15 cellular contexts compared by ENCODE assay signal in the genomic region with DNA sequence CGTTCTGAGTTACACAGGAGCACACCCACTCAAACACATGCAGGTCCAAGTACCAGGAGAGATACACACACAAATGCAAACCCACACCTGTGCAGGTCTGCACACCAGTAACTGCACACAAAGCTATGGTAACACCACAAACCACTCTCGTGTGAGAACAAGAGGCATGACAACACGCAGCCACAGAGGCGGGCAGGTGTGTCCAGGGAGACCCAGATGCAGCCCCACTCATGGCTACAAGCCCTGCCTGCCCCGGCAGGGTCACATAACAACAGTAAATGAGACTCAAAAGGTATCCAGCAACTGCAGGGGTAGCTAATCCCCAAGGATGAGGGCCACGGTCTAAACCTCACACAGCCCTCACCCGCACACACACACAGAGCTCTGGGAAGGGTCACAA. TPM values are rescaled to one million over a fixed set of nuclear protein-coding genes. Genes with fewer than 3 reads are reported as not detected.
DNase-seq lines count a peak whose midpoint lies in the region; ATAC-seq and TF ChIP-seq lines count a peak whose summit lies in the region.
"Had no signal": no experiment of that assay in that cellular context is flagged by ENCODE, and none has a peak within 500 bp of the region (broad histone marks: within the 10 kb centered on the region; RNA-seq: fewer than 3 reads in every experiment).

No MANE protein-coding gene starts in this region.

- H3K27ac Mint-ChIP-seq in activated T-helper 2 cell treated with anti-CD3 and anti-CD28 coated beads, Interferon-gamma antibody, Interleukin-2, Interleukin-4, amounts not matched to agents 10 μg/mL and 5 μg/mL and 100 μg/mL, durations not matched to agents 14 hours and 24 hours and 36 hours = no peak overlapping the region
- H3K27ac Mint-ChIP-seq: activated CD4-positive, alpha-beta memory T cell treated with anti-CD3 and anti-CD28 coated beads, Interleukin-2, amount 10 ng/mL, durations not matched to agents 7 days and 5 days; activated naive CD4-positive, alpha-beta T cell treated with anti-CD3 and anti-CD28 coated beads for 36 hours had no signal

- H3K27ac ChIP-seq in 22Rv1 = peak overlapping the region; percentile 98
- no peak overlapping the region for H3K27ac ChIP-seq in HCT116 (ENCODE audit: low read depth, low read length)
- no peak overlapping the region for H3K27ac ChIP-seq in colonic mucosa
- no peak overlapping the region for H3K27ac ChIP-seq in mucosa of rectum (ENCODE audit: low read depth in 2 of 2, low read length in 2 of 2)
- H3K27ac ChIP-seq: suprapubic skin had no signal

- H4K20me1 ChIP-seq in HCT116 (ENCODE audit: insufficient read depth) = no peaks in the 10 kb centered on the region

- H3K4me2 ChIP-seq in HCT116 (ENCODE audit: low read length) = peak overlapping the region; percentile 80; the same call in 1 of the 2 replicates

- intact Hi-C loops in HCT116 (cut with micrococcal nuclease) (no loop called here), colonic mucosa (cut with DNase I) (no loop called here)
- intact Hi-C loops in activated T-helper 2 cell treated with anti-CD3 and anti-CD28 coated beads, Interferon-gamma antibody, Interleukin-2, Interleukin-4, amounts not matched to agents 10 μg/mL and 5 μg/mL and 100 μg/mL, durations not matched to agents 14 hours and 24 hours and 36 hours (cut with micrococcal nuclease) = no loop called here

- BruUV-seq in HCT116 (replicated peaks; lab: Mats Ljungman, UMichigan) = no TSS peak

- no peak overlapping the region for H3K4me3 ChIP-seq in HCT116 (replicated peaks in 1 of 2; ENCODE audit: low read depth in 1 of 2, low read length in 2 of 2)
- H3K4me3 ChIP-seq in colonic mucosa = peak overlapping the region; percentile 40
- peak overlapping the region; percentile 57 to 72 for H3K4me3 ChIP-seq in mucosa of rectum (ENCODE audit: low read length in 2 of 2)

- H3K27me3 Mint-ChIP-seq in activated T-helper 2 cell treated with anti-CD3 and anti-CD28 coated beads, Interferon-gamma antibody, Interleukin-2, Interleukin-4, amounts not matched to agents 10 μg/mL and 5 μg/mL and 100 μg/mL, durations not matched to agents 14 hours and 24 hours and 36 hours (ENCODE audit: low read depth) = peaks cover 14% of the 10 kb centered on the region

- H3K4me1 Mint-ChIP-seq in activated T-helper 2 cell treated with anti-CD3 and anti-CD28 coated beads, Interferon-gamma antibody, Interleukin-2, Interleukin-4, amounts not matched to agents 10 μg/mL and 5 μg/mL and 100 μg/mL, durations not matched to agents 14 hours and 24 hours and 36 hours (ENCODE audit: low read depth) = peaks cover 2% of the 10 kb centered on the region

- POLR2A ChIA-PET in HCT116 (lab: Charles Lee) = no interaction called here

- no peaks in the 10 kb centered on the region for H3K27me3 ChIP-seq in HCT116 (ENCODE audit: insufficient read depth, low read length)
- no peaks in the 10 kb centered on the region for H3K27me3 ChIP-seq in colonic mucosa
- H3K27me3 ChIP-seq in mucosa of rectum (ENCODE audit: control insufficient read depth in 2 of 2, insufficient read depth in 2 of 2, low read length in 2 of 2) = peaks cover 0 to 8% of the 10 kb centered on the region in 2 donors

- RAD21 ChIA-PET in HCT116 (lab: Charles Lee; ENCODE audit: low non-redundant PET in 1 of 2, low total read pairs in 2 of 2, uncharacterized antibody in 2 of 2, unreplicated experiment in 2 of 2) = no interaction called here

- H3K9me3 Mint-ChIP-seq in activated T-helper 2 cell treated with anti-CD3 and anti-CD28 coated beads, Interferon-gamma antibody, Interleukin-2, Interleukin-4, amounts not matched to agents 10 μg/mL and 5 μg/mL and 100 μg/mL, durations not matched to agents 14 hours and 24 hours and 36 hours = no peaks in the 10 kb centered on the region
- H3K9me3 Mint-ChIP-seq: activated CD4-positive, alpha-beta memory T cell treated with anti-CD3 and anti-CD28 coated beads, Interleukin-2, amount 10 ng/mL, durations not matched to agents 7 days and 5 days; activated naive CD4-positive, alpha-beta T cell treated with anti-CD3 and anti-CD28 coated beads for 36 hours had no signal

- CTCF ChIA-PET in HCT116 (lab: Charles Lee) = no interaction called here

- H3K4me3 Mint-ChIP-seq in activated T-helper 2 cell treated with anti-CD3 and anti-CD28 coated beads, Interferon-gamma antibody, Interleukin-2, Interleukin-4, amounts not matched to agents 10 μg/mL and 5 μg/mL and 100 μg/mL, durations not matched to agents 14 hours and 24 hours and 36 hours (ENCODE audit: low read depth) = no peak overlapping the region
- H3K4me3 Mint-ChIP-seq: activated CD4-positive, alpha-beta memory T cell treated with anti-CD3 and anti-CD28 coated beads, Interleukin-2, amount 10 ng/mL, durations not matched to agents 7 days and 5 days had no signal

- H3K4me1 ChIP-seq in HCT116 (ENCODE audit: control insufficient read depth in 1 of 2, insufficient read depth in 2 of 2, low read length in 2 of 2) = peaks cover 9 to 21% of the 10 kb centered on the region in 2 experiments; a peak in 3 of 4 replicates
- H3K4me1 ChIP-seq in colonic mucosa = no peaks in the 10 kb centered on the region
- peaks cover 14 to 25% of the 10 kb centered on the region in 2 donors for H3K4me1 ChIP-seq in mucosa of rectum (ENCODE audit: control insufficient read depth in 2 of 2, insufficient read depth in 2 of 2, low read length in 2 of 2)

- H3K36me3 ChIP-seq in HCT116 (ENCODE audit: control insufficient read depth in 1 of 2, insufficient read depth in 2 of 2, low read length in 2 of 2) (no peaks in the 10 kb centered on the region), colonic mucosa (no peaks in the 10 kb centered on the region), mucosa of rectum (ENCODE audit: control insufficient read depth in 2 of 2, insufficient read depth in 2 of 2, low read length in 2 of 2) (no peaks in the 10 kb centered on the region)
- H3K36me3 ChIP-seq: suprapubic skin had no signal

- no peak for TF ChIP-seq RAD21 in HCT116 (IDR thresholded peaks at IDR 0.05; ENCODE audit: low read depth)

- DNase-seq in HCT116 (ENCODE audit: low read depth, low spot score) = no peak
- no peak for DNase-seq in colonic mucosa
- DNase-seq in SIG-M5 treated with dmso at 0.1 percent for 504 hours (lab: John Stamatoyannopoulos, UW; ENCODE audit: unreplicated experiment) = no peak
- no peak for DNase-seq in activated T-helper 2 cell treated with anti-CD3 and anti-CD28 coated beads, Interferon-gamma antibody, Interleukin-2, Interleukin-4, amounts not matched to agents 10 μg/mL and 5 μg/mL and 100 μg/mL, durations not matched to agents 14 hours and 24 hours and 36 hours (ENCODE audit: low spot score)
- DNase-seq: activated CD4-positive, alpha-beta memory T cell treated with anti-CD3 and anti-CD28 coated beads, Interleukin-2, amount 10 ng/mL, durations not matched to agents 7 days and 5 days; activated naive CD4-positive, alpha-beta T cell treated with anti-CD3 and anti-CD28 coated beads for 36 hours; activated T-cell treated with anti-CD3 and anti-CD28 coated beads, Interleukin-2, amount 50 U/mL, for 1 hour; islet precursor cell; NCI-H2081 treated with DMSO at 0.1 percent for 48 hours; Right ventricle myocardium superior had no signal

- TF ChIP-seq POLR2A in HCT116 (IDR thresholded peaks at IDR 0.05; ENCODE audit: borderline replicate concordance, extremely low read depth, insufficient read depth, insufficient read length) = no peak
- no peak for TF ChIP-seq POLR2A in GM18505 (IDR thresholded peaks at IDR 0.05; ENCODE audit: borderline replicate concordance, extremely low read depth, insufficient read depth, insufficient read length)

- H3K9me2 ChIP-seq in HCT116 (ENCODE audit: insufficient read depth) = no peaks in the 10 kb centered on the region

- ATAC-seq in HCT116 (no peak), GM18505 (IDR thresholded peaks at IDR 0.05; ENCODE audit: unreplicated experiment) (no peak), HG03139 (IDR thresholded peaks at IDR 0.05; ENCODE audit: unreplicated experiment) (no peak)

- H3K9me3 ChIP-seq in HCT116 (ENCODE audit: control insufficient read depth in 1 of 2, insufficient read depth in 1 of 2, low read depth in 1 of 2, low read length in 2 of 2) (no peaks in the 10 kb centered on the region), colonic mucosa (no peaks in the 10 kb centered on the region), mucosa of rectum (ENCODE audit: control insufficient read depth in 2 of 2, low read length in 2 of 2) (no peaks in the 10 kb centered on the region)
- H3K9me3 ChIP-seq: suprapubic skin had no signal

- no peak overlapping the region for H2AFZ ChIP-seq in HCT116 (ENCODE audit: low read depth, low read length, poor library complexity, severe bottlenecking)

- TF ChIP-seq CTCF in 22Rv1 (IDR thresholded peaks at IDR 0.05) (no peak), HCT116 (IDR thresholded peaks at IDR 0.05 in 2 of 3, conservative IDR thresholded peaks at IDR 0.05 in 1 of 3; ENCODE audit: borderline replicate concordance in 1 of 3, insufficient read depth in 1 of 3, low read depth in 2 of 3, low read length in 2 of 3) (no peak), colonic mucosa (IDR thresholded peaks at IDR 0.05) (no peak)

- no peaks in the 10 kb centered on the region for H3K36me3 Mint-ChIP-seq in activated T-helper 2 cell treated with anti-CD3 and anti-CD28 coated beads, Interferon-gamma antibody, Interleukin-2, Interleukin-4, amounts not matched to agents 10 μg/mL and 5 μg/mL and 100 μg/mL, durations not matched to agents 14 hours and 24 hours and 36 hours (ENCODE audit: low read depth)

- H3K79me2 ChIP-seq in HCT116 (ENCODE audit: insufficient read depth, low read length) = no peaks in the 10 kb centered on the region

- H3K9ac ChIP-seq in HCT116 (ENCODE audit: low read length) (no peak overlapping the region), colonic mucosa (ENCODE audit: low read depth in 2 of 2, low read length in 2 of 2) (peak overlapping the region in 1 of 2 donors; percentile 66), mucosa of rectum (ENCODE audit: low read depth in 1 of 2, low read length in 2 of 2) (no peak overlapping the region)

TF ChIP-seq in HCT116, 20 proteins besides CTCF, POLR2A, EP300 and RAD21:
- no peak for TF ChIP-seq EZH2phosphoT487 (IDR thresholded peaks at IDR 0.05; ENCODE audit: borderline replicate concordance)
- TF ChIP-seq EZH2 (IDR thresholded peaks at IDR 0.05) = no peak
- TF ChIP-seq, protein P1, sequence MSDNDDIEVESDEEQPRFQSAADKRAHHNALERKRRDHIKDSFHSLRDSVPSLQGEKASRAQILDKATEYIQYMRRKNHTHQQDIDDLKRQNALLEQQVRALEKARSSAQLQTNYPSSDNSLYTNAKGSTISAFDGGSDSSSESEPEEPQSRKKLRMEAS (IDR thresholded peaks at IDR 0.05) = no peak
- no peak for TF ChIP-seq CEBPB (IDR thresholded peaks at IDR 0.05; ENCODE audit: low read depth)
- no peak for TF ChIP-seq FOSL1 (IDR thresholded peaks at IDR 0.05; ENCODE audit: low read depth)

RNA-seq across cellular contexts. Expression of gene RAP1GAP, which starts 48.1 kb away (rescaled TPM):
- total RNA-seq in HCT116 (2021; ENCODE audit: unreplicated experiment) (13.4 TPM), colonic mucosa (10 to 100 TPM; 29.6 to 36.3 TPM)
- polyA plus RNA-seq in HCT116 (2012) = 15.0 and 15.2 TPM in 2 replicates
- 0.46 TPM in 2 replicates for total RNA-seq in activated T-helper 2 cell treated with anti-CD3 and anti-CD28 coated beads, Interferon-gamma antibody, Interleukin-2, Interleukin-4, amounts not matched to agents 10 μg/mL and 5 μg/mL and 100 μg/mL, durations not matched to agents 14 hours and 24 hours and 36 hours

Comparison
In these comparisons a context has a peak if more than half of its experiments do, and no peak if none do; other contexts are left out.
1. H3K4me3 ChIP-seq: peak in colonic mucosa (single experiment) and mucosa of rectum (2 of 2); none in HCT116 (0 of 2).